ENCODE assay signal across 19 cellular contexts in the genomic region with DNA sequence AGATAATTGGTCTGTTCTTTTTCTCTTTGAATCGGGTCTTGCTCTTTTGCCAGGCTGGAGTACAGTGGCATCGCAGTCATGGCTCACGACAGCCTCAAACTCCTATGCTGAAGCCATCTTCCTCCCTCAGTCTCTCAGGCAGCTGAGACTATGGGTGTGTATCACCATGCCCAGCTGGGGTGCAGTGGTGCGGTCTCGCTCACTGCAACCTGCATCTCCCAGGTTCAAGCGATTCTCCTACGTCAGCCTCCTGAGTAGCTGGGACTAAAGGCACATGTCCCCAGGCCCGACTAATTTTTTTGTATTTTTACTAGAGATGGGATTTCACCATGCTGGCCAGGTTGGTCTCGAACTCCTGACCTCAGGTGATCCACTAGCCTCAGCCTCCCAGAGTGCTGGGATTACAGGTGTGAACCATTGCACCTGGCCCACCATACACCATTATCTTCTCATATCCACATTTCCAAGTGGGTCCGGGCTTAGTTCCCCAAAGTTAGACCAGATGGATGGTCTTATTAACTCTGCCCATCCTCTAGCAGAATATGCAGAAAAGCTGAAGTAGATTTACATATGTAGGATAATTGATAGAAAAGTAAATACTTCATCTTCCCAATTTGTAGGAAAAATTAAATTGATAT. TPM values are rescaled to one million over a fixed set of nuclear protein-coding genes. Genes with fewer than 3 reads are reported as not detected.
A peak's percentile ranks its signal among the peaks of the same experiment; 100 is the strongest.
DNase-seq lines count a peak whose midpoint lies in the region; ATAC-seq, FAIRE-seq and TF ChIP-seq lines count a peak whose summit lies in the region.
"Had no signal": no experiment of that assay in that cellular context is flagged by ENCODE, and none has a peak within 500 bp of the region (broad histone marks: within the 10 kb centered on the region; RNA-seq: fewer than 3 reads in every experiment).

No MANE protein-coding gene starts in this region.

- H2BK12ac ChIP-seq in H1 (ENCODE audit: low read depth, low read length), result no peak overlapping the region

- H3K4me3 Mint-ChIP-seq in activated CD4-positive, alpha-beta T cell treated with anti-CD3 and anti-CD28 coated beads, Interleukin-2, amount 10 ng/mL, durations not matched to agents 7 days and 5 days, result no peak overlapping the region
- H3K4me3 Mint-ChIP-seq in activated CD4-positive, alpha-beta T cell treated with anti-CD3 and anti-CD28 coated beads for 36 hours, result no peak overlapping the region
- H3K4me3 Mint-ChIP-seq in GM23338, result no peak overlapping the region
- no peak overlapping the region for H3K4me3 Mint-ChIP-seq in neural progenitor cell
- H3K4me3 Mint-ChIP-seq in WTC11, result no peak overlapping the region
- H3K4me3 Mint-ChIP-seq: CD8-positive, alpha-beta memory T cell had no signal

- H2BK15ac ChIP-seq in H1 (ENCODE audit: low read length), result no peak overlapping the region

- no peak for TF ChIP-seq EP300 in H1 (IDR thresholded peaks at IDR 0.05; ENCODE audit: borderline replicate concordance in 1 of 2, low read depth in 2 of 2, low read length in 2 of 2)

- H3K27ac ChIP-seq in GM23338 (ENCODE audit: low read depth) (peak overlapping the region; percentile 63; the same call in 1 of the 2 replicates), H1 (ENCODE audit: low read depth, low read length) (no peak overlapping the region), neural progenitor cell (peak overlapping the region; percentile 0)
- H3K27ac ChIP-seq: RWPE1 had no signal

- H4K91ac ChIP-seq in H1 (replicated peaks; ENCODE audit: insufficient read length, low read length), result no peak overlapping the region

- no peak overlapping the region for H3K56ac ChIP-seq in H1 (replicated peaks; ENCODE audit: insufficient read length, low read depth, low read length)

- H3K4ac ChIP-seq in H1 (replicated peaks; ENCODE audit: insufficient read length, low read depth, low read length), result no peak overlapping the region

- no peaks in the 10 kb centered on the region for H3K9me3 Mint-ChIP-seq in activated CD4-positive, alpha-beta T cell treated with anti-CD3 and anti-CD28 coated beads, Interleukin-2, amount 10 ng/mL, durations not matched to agents 7 days and 5 days
- no peaks in the 10 kb centered on the region for H3K9me3 Mint-ChIP-seq in activated CD4-positive, alpha-beta T cell treated with anti-CD3 and anti-CD28 coated beads for 36 hours (ENCODE audit: low read depth)
- H3K9me3 Mint-ChIP-seq in GM23338 (no peaks in the 10 kb centered on the region), neural progenitor cell (no peaks in the 10 kb centered on the region), WTC11 (no peaks in the 10 kb centered on the region)
- H3K9me3 Mint-ChIP-seq: CD8-positive, alpha-beta memory T cell had no signal

- H4K20me1 ChIP-seq in GM23338 (replicated peaks; ENCODE audit: insufficient read depth) (peaks cover 78% of the 10 kb centered on the region), H1 (replicated peaks in 1 of 2; ENCODE audit: control insufficient read depth in 1 of 2, insufficient read depth in 2 of 2, low read length in 2 of 2) (peaks cover 13 to 23% of the 10 kb centered on the region in 2 experiments), neural progenitor cell (ENCODE audit: low read depth) (peaks cover 85% of the 10 kb centered on the region)

- H3K4me2 ChIP-seq in GM23338 (no peak overlapping the region), H1 (ENCODE audit: insufficient read depth in 1 of 2, low read depth in 2 of 2, low read length in 2 of 2) (no peak overlapping the region), neural progenitor cell (no peak overlapping the region)

- H2BK120ac ChIP-seq in H1 (replicated peaks; ENCODE audit: low read depth, low read length), result no peak overlapping the region

- no peak for DNase-seq in activated CD4-positive, alpha-beta T cell treated with anti-CD3 and anti-CD28 coated beads, Interleukin-2, amount 10 ng/mL, durations not matched to agents 7 days and 5 days
- no peak for DNase-seq in activated CD4-positive, alpha-beta T cell treated with anti-CD3 and anti-CD28 coated beads for 36 hours
- DNase-seq in GM23338 (ENCODE audit: low spot score), result no peak
- no peak for DNase-seq in H1 (ENCODE audit: low read depth in 1 of 2, low spot score in 2 of 2)
- DNase-seq in neural progenitor cell (ENCODE audit: low spot score), result no peak
- no peak for DNase-seq in WTC11 (ENCODE audit: low spot score)
- no peak for DNase-seq in stimulated activated naive CD4-positive, alpha-beta T cell treated with Interleukin-2 at 50 U/mL for 16 hours (lab: John Stamatoyannopoulos, UW)
- DNase-seq: 8988T; CD8-positive, alpha-beta memory T cell; DMS53; NCI-H1417 treated with DMSO at 0.1 percent for 48 hours; NCI-H187 treated with DMSO at 0.1 percent for 48 hours; NCI-H345; NCI-H524 treated with DMSO at 0.1 percent for 48 hours; PC-3; SIG-M5 had no signal

- 97% methylated on average over 10 of the region's 10 CpGs; no CpG with 5 or more reads in 1 of the 2 experiments for WGBS in H1 (ENCODE audit: extremely low coverage in 1 of 2, insufficient coverage in 1 of 2, insufficient read length in 1 of 2, insufficient replicate concordance in 2 of 2, low coverage in 1 of 2, low lambda C conversion rate in 2 of 2, missing lambda C conversion rate in 1 of 2), 2 experiments

- no peaks in the 10 kb centered on the region for H3K79me1 ChIP-seq in H1 (ENCODE audit: low read depth, low read length)

- H3K23me2 ChIP-seq in H1 (ENCODE audit: low read depth, low read length), result no peaks in the 10 kb centered on the region

- ATAC-seq in activated CD4-positive, alpha-beta T cell treated with anti-CD3 and anti-CD28 coated beads for 36 hours, result no peak
- peak; percentile 13; the same call in 2 of the 3 replicates for ATAC-seq in GM23338
- ATAC-seq in WTC11, result no peak
- ATAC-seq in activated CD4-positive, CD25-positive, alpha-beta regulatory T cell treated with anti-CD3 and anti-CD28 coated beads, Interleukin-2, amount 50 U/mL, for 24 hours, result no peak
- ATAC-seq: PC-3 had no signal

- H4K8ac ChIP-seq in H1 (ENCODE audit: extremely low read depth, insufficient read depth, low read length), result no peak overlapping the region

- no peak overlapping the region for H3K23ac ChIP-seq in H1 (ENCODE audit: insufficient read length)

- peak overlapping the region; percentile 57 for H3K27ac Mint-ChIP-seq in activated CD4-positive, alpha-beta T cell treated with anti-CD3 and anti-CD28 coated beads, Interleukin-2, amount 10 ng/mL, durations not matched to agents 7 days and 5 days
- no peak overlapping the region for H3K27ac Mint-ChIP-seq in activated CD4-positive, alpha-beta T cell treated with anti-CD3 and anti-CD28 coated beads for 36 hours
- H3K27ac Mint-ChIP-seq in GM23338, result no peak overlapping the region
- H3K27ac Mint-ChIP-seq in neural progenitor cell, result no peak overlapping the region
- H3K27ac Mint-ChIP-seq in WTC11, result no peak overlapping the region

- no peak overlapping the region for H4K5ac ChIP-seq in H1 (ENCODE audit: insufficient read length, low read depth, low read length)

- no peak overlapping the region for H2AFZ ChIP-seq in GM23338
- no peak overlapping the region for H2AFZ ChIP-seq in H1 (ENCODE audit: low read length)
- H2AFZ ChIP-seq in neural progenitor cell (replicated peaks), result no peak overlapping the region

- H3K9me3 ChIP-seq in H1 (ENCODE audit: insufficient read depth in 2 of 2, low read depth in 1 of 2, low read length in 1 of 2) (no peaks in the 10 kb centered on the region), neural progenitor cell (ENCODE audit: low read depth) (no peaks in the 10 kb centered on the region)

- peaks cover 22% of the 10 kb centered on the region for H3K4me1 Mint-ChIP-seq in activated CD4-positive, alpha-beta T cell treated with anti-CD3 and anti-CD28 coated beads, Interleukin-2, amount 10 ng/mL, durations not matched to agents 7 days and 5 days
- peaks cover 10% of the 10 kb centered on the region for H3K4me1 Mint-ChIP-seq in activated CD4-positive, alpha-beta T cell treated with anti-CD3 and anti-CD28 coated beads for 36 hours
- H3K4me1 Mint-ChIP-seq in GM23338, result peaks cover 5% of the 10 kb centered on the region; the same call in 2 of the 3 replicates
- H3K4me1 Mint-ChIP-seq in neural progenitor cell, result no peaks in the 10 kb centered on the region
- H3K4me1 Mint-ChIP-seq in WTC11, result peaks cover 9% of the 10 kb centered on the region

- H3F3A ChIP-seq in GM23338 (replicated peaks; ENCODE audit: low read depth) (peaks cover 81% of the 10 kb centered on the region), neural progenitor cell (ENCODE audit: low read depth) (peaks cover 84% of the 10 kb centered on the region)

- H3K9me2 ChIP-seq in GM23338 (ENCODE audit: insufficient read depth), result no peaks in the 10 kb centered on the region

- no peak for TF ChIP-seq CTCF in GM23338 (conservative IDR thresholded peaks at IDR 0.05; ENCODE audit: low read depth in 2 of 2)
- no peak for TF ChIP-seq CTCF in H1 (IDR thresholded peaks at IDR 0.05; ENCODE audit: control extremely low read depth in 1 of 3, insufficient read depth in 1 of 3, low read depth in 1 of 3, low read length in 3 of 3)
- no peak for TF ChIP-seq CTCF in neural progenitor cell (IDR thresholded peaks at IDR 0.05)
- no peak for TF ChIP-seq CTCF in WTC11 (IDR thresholded peaks at IDR 0.05)

- no peak overlapping the region for H2BK5ac ChIP-seq in H1 (ENCODE audit: low read depth, low read length)

- CTCF ChIA-PET in activated CD4-positive, alpha-beta T cell treated with anti-CD3 and anti-CD28 coated beads, Interleukin-2, amount 10 ng/mL, durations not matched to agents 7 days and 5 days (lab: Charles Lee), result interaction anchor here (0.6 kb wide), 2 partner anchors 10 to 45 kb away, joined by 3 to 6 read pairs; no protein-coding TSS in a partner anchor
- CTCF ChIA-PET in activated CD4-positive, alpha-beta T cell treated with anti-CD3 and anti-CD28 coated beads for 36 hours (lab: Charles Lee), result no interaction called here
- CTCF ChIA-PET in H1 (lab: Charles Lee; ENCODE audit: partially characterized antibody) (no interaction called here), WTC11 (lab: Charles Lee) (interaction anchor here (0.6 kb wide), 1 partner anchor 19 kb away, joined by 4 read pairs; no protein-coding TSS in a partner anchor)

- H3K36me3 Mint-ChIP-seq in activated CD4-positive, alpha-beta T cell treated with anti-CD3 and anti-CD28 coated beads, Interleukin-2, amount 10 ng/mL, durations not matched to agents 7 days and 5 days (ENCODE audit: low read depth), result peaks cover 68% of the 10 kb centered on the region
- peaks cover 78% of the 10 kb centered on the region for H3K36me3 Mint-ChIP-seq in activated CD4-positive, alpha-beta T cell treated with anti-CD3 and anti-CD28 coated beads for 36 hours (ENCODE audit: low read depth)
- H3K36me3 Mint-ChIP-seq in GM23338 (ENCODE audit: low read depth) (peaks cover 91% of the 10 kb centered on the region), neural progenitor cell (peaks cover 62% of the 10 kb centered on the region), WTC11 (peaks cover 88% of the 10 kb centered on the region)

- H3K18ac ChIP-seq in H1 (ENCODE audit: extremely low read depth, low read length), result no peak overlapping the region

- H2AK5ac ChIP-seq in H1 (ENCODE audit: low read depth, low read length), result no peak overlapping the region

- no peak overlapping the region for H3K9ac ChIP-seq in H1 (replicated peaks in 1 of 4; ENCODE audit: extremely low read depth in 1 of 4, low read depth in 3 of 4, low read length in 3 of 4)
- no peak overlapping the region for H3K9ac ChIP-seq in neural progenitor cell

- peaks cover 87% of the 10 kb centered on the region for H3K36me3 ChIP-seq in GM23338 (ENCODE audit: insufficient read depth)
- peaks cover 26 to 89% (median 78%) of the 10 kb centered on the region in 4 experiments for H3K36me3 ChIP-seq in H1 (ENCODE audit: control insufficient read depth in 2 of 4, insufficient read depth in 4 of 4, low read length in 3 of 4)
- peaks cover 51% of the 10 kb centered on the region for H3K36me3 ChIP-seq in neural progenitor cell

- no peak for FAIRE-seq in H1 (lab: Jason Lieb, UNC)
- FAIRE-seq: H54 had no signal

- H3K14ac ChIP-seq in H1 (ENCODE audit: insufficient read length), result no peak overlapping the region

- no peak overlapping the region for H2BK20ac ChIP-seq in H1 (ENCODE audit: low read length)

- H3K4me1 ChIP-seq in GM23338 (ENCODE audit: insufficient read depth) (no peaks in the 10 kb centered on the region), H1 (replicated peaks in 1 of 4; ENCODE audit: control insufficient read depth in 3 of 4, insufficient read depth in 4 of 4, low read length in 3 of 4) (no peaks in the 10 kb centered on the region), neural progenitor cell (no peaks in the 10 kb centered on the region)

- no peaks in the 10 kb centered on the region for H3K27me3 Mint-ChIP-seq in activated CD4-positive, alpha-beta T cell treated with anti-CD3 and anti-CD28 coated beads, Interleukin-2, amount 10 ng/mL, durations not matched to agents 7 days and 5 days
- no peaks in the 10 kb centered on the region for H3K27me3 Mint-ChIP-seq in activated CD4-positive, alpha-beta T cell treated with anti-CD3 and anti-CD28 coated beads for 36 hours
- H3K27me3 Mint-ChIP-seq in GM23338 (ENCODE audit: insufficient read depth, low read depth, poor library complexity) (peaks cover 1% of the 10 kb centered on the region), neural progenitor cell (ENCODE audit: insufficient read depth, low read depth) (peaks cover 3% of the 10 kb centered on the region), WTC11 (ENCODE audit: low read depth) (no peaks in the 10 kb centered on the region)
- H3K27me3 Mint-ChIP-seq: CD8-positive, alpha-beta memory T cell had no signal

- H3K79me2 ChIP-seq in GM23338 (replicated peaks; ENCODE audit: insufficient read depth) (peaks cover 79% of the 10 kb centered on the region), H1 (ENCODE audit: control insufficient read depth in 1 of 2, insufficient read depth in 2 of 2, low read length in 2 of 2) (peaks cover 0 to 57% of the 10 kb centered on the region in 2 experiments; a peak in 3 of 4 replicates), neural progenitor cell (ENCODE audit: low read depth) (peaks cover 86% of the 10 kb centered on the region)

- POLR2A ChIA-PET in activated CD4-positive, alpha-beta T cell treated with anti-CD3 and anti-CD28 coated beads, Interleukin-2, amount 10 ng/mL, durations not matched to agents 7 days and 5 days (lab: Charles Lee), result no interaction called here
- POLR2A ChIA-PET in activated CD4-positive, alpha-beta T cell treated with anti-CD3 and anti-CD28 coated beads for 36 hours (lab: Charles Lee), result interaction anchor here (0.6 to 0.7 kb wide), 2 partner anchors 15 to 158 kb away, joined by 4 to 8 read pairs; no protein-coding TSS in a partner anchor
- POLR2A ChIA-PET in H1 (lab: Charles Lee; ENCODE audit: partially characterized antibody), result interaction anchor here (0.6 to 5.8 kb wide), 8 partner anchors 11 to 271 kb away, joined by 3 to 42 read pairs (median 4); a partner anchor contains a TSS
- POLR2A ChIA-PET in WTC11 (lab: Charles Lee), result interaction anchor here (0.6 kb wide), 1 partner anchor 723 kb away, joined by 3 read pairs; no protein-coding TSS in a partner anchor

- no peak for TF ChIP-seq RAD21 in H1 (IDR thresholded peaks at IDR 0.05 in 1 of 2, conservative IDR thresholded peaks at IDR 0.05 in 1 of 2; ENCODE audit: low read depth in 2 of 2, low read length in 2 of 2)

- H3K4me3 ChIP-seq in GM23338 (no peak overlapping the region), H1 (ENCODE audit: extremely low read depth in 1 of 4, insufficient read depth in 2 of 4, low read depth in 3 of 4, low read length in 4 of 4) (no peak overlapping the region), neural progenitor cell (no peak overlapping the region)

- peak; percentile 7 to 48 for TF ChIP-seq POLR2A in H1 (IDR thresholded peaks at IDR 0.05; ENCODE audit: control extremely low read depth in 1 of 2, low read depth in 2 of 2, low read length in 2 of 2)

- H3K27me3 ChIP-seq in GM23338 (ENCODE audit: insufficient read depth) (no peaks in the 10 kb centered on the region), H1 (replicated peaks in 1 of 4; ENCODE audit: control insufficient read depth in 3 of 4, extremely low read depth in 1 of 4, insufficient read depth in 3 of 4, low read length in 3 of 4) (no peaks in the 10 kb centered on the region), neural progenitor cell (no peaks in the 10 kb centered on the region)

- intact Hi-C loops in activated CD4-positive, alpha-beta T cell treated with anti-CD3 and anti-CD28 coated beads for 36 hours (cut with DNase I, micrococcal nuclease), result no loop called here

RNA-seq across cellular contexts. Expression of a gene that starts 13.1 kb away (rescaled TPM):
- 1 to 10 TPM; 2.3 to 3.3 TPM for total RNA-seq in activated CD4-positive, alpha-beta T cell treated with anti-CD3 and anti-CD28 coated beads, Interleukin-2, amount 10 ng/mL, durations not matched to agents 7 days and 5 days
- 1 to 10 TPM; 1.0 to 1.6 TPM for total RNA-seq in activated CD4-positive, alpha-beta T cell treated with anti-CD3 and anti-CD28 coated beads for 36 hours
- 1.0 and 2.2 TPM in 2 replicates for total RNA-seq in GM23338 (2014; rRNA removed; shearing (Covaris generic))
- polyA plus RNA-seq in GM23338 (2016; fragmentation: Nextera tagmentation; extraction: Ambion mirVana), result 0.57 and 0.90 TPM in 2 replicates
- total RNA-seq in H1 (2021; fragmentation: NEBNext Ultra II Directional; extraction: Animal tissue kit (Norgen Biotek cat#: 25700)), result 1.9 and 2.0 TPM in 2 replicates
- polyA plus RNA-seq in H1 (2011; rRNA removed), result 0.95 and 1.2 TPM in 2 replicates
- 1.1 TPM for polyA plus RNA-seq in H1 (2011; cell fraction: cytosol; rRNA removed)
- 8.0 TPM for polyA plus RNA-seq in H1 (2011; cell fraction: nucleus; rRNA removed)
- 0.99 to 2.6 TPM (median 1.3 TPM) in 4 replicates for polyA plus RNA-seq in H1 (2012, experiment 1 of 2)
- 0.45 TPM for polyA plus RNA-seq in H1 (2012, experiment 2 of 2)
- 0.63 TPM for polyA plus RNA-seq in H1 (2013, experiment 1 of 2)
- 0.64 TPM for polyA plus RNA-seq in H1 (2013, experiment 2 of 2)
- polyA minus RNA-seq in H1 (2011; rRNA and poly(A)+ RNA removed), result 1.6 and 3.4 TPM in 2 replicates
- polyA minus RNA-seq in H1 (2011; cell fraction: cytosol; rRNA and poly(A)+ RNA removed), result 1.2 TPM
- polyA minus RNA-seq in H1 (2011; cell fraction: nucleus; rRNA and poly(A)+ RNA removed), result 7.9 TPM
- total RNA-seq in neural progenitor cell (ENCODE audit: low replicate concordance), result 1.5 and 1.7 TPM in 2 replicates
- 2.1 to 3.5 TPM (median 2.4 TPM) in 3 replicates for total RNA-seq in WTC11 (2021)

RNA-seq across cellular contexts. Expression of a gene that starts 26.9 kb away (rescaled TPM):
- total RNA-seq in activated CD4-positive, alpha-beta T cell treated with anti-CD3 and anti-CD28 coated beads, Interleukin-2, amount 10 ng/mL, durations not matched to agents 7 days and 5 days, result 100 to 1,000 TPM; 193 to 198 TPM
- 100 to 1,000 TPM; 228 to 282 TPM for total RNA-seq in activated CD4-positive, alpha-beta T cell treated with anti-CD3 and anti-CD28 coated beads for 36 hours
- total RNA-seq in GM23338 (2014; rRNA removed; shearing (Covaris generic)), result 254 and 294 TPM in 2 replicates
- polyA plus RNA-seq in GM23338 (2016; fragmentation: Nextera tagmentation; extraction: Ambion mirVana) (1,008 and 1,039 TPM in 2 replicates), H1 (2011; rRNA removed) (263 and 356 TPM in 2 replicates)
- 629 and 647 TPM in 2 replicates for total RNA-seq in H1 (2021; fragmentation: NEBNext Ultra II Directional; extraction: Animal tissue kit (Norgen Biotek cat#: 25700))
- polyA plus RNA-seq in H1 (2011; cell fraction: cytosol; rRNA removed), result 423 TPM
- 380 TPM for polyA plus RNA-seq in H1 (2011; cell fraction: nucleus; rRNA removed)
- polyA plus RNA-seq in H1 (2012, experiment 1 of 2), result 633 to 774 TPM (median 699 TPM) in 4 replicates
- polyA plus RNA-seq in H1 (2012, experiment 2 of 2), result 83.2 TPM
- polyA plus RNA-seq in H1 (2013, experiment 1 of 2), result 395 TPM
- polyA plus RNA-seq in H1 (2013, experiment 2 of 2), result 401 TPM
- polyA minus RNA-seq in H1 (2011; rRNA and poly(A)+ RNA removed), result 220 and 315 TPM in 2 replicates
- 375 TPM for polyA minus RNA-seq in H1 (2011; cell fraction: cytosol; rRNA and poly(A)+ RNA removed)
- 203 TPM for polyA minus RNA-seq in H1 (2011; cell fraction: nucleus; rRNA and poly(A)+ RNA removed)
- total RNA-seq in neural progenitor cell (ENCODE audit: low replicate concordance) (337 and 436 TPM in 2 replicates), WTC11 (2021) (488 to 535 TPM (median 489 TPM) in 3 replicates)

Comparison
In these comparisons a context has a peak if more than half of its experiments do, and no peak if none do; other contexts are left out.
1. CTCF ChIA-PET loops: an anchor here in activated CD4-positive, alpha-beta T cell treated with anti-CD3 and anti-CD28 coated beads, Interleukin-2, amount 10 ng/mL, durations not matched to agents 7 days and 5 days (0.6 kb wide) and WTC11 (0.6 kb wide); none called in activated CD4-positive, alpha-beta T cell treated with anti-CD3 and anti-CD28 coated beads for 36 hours and H1.